ENCODE assay signal across 8 cellular contexts in the genomic region with DNA sequence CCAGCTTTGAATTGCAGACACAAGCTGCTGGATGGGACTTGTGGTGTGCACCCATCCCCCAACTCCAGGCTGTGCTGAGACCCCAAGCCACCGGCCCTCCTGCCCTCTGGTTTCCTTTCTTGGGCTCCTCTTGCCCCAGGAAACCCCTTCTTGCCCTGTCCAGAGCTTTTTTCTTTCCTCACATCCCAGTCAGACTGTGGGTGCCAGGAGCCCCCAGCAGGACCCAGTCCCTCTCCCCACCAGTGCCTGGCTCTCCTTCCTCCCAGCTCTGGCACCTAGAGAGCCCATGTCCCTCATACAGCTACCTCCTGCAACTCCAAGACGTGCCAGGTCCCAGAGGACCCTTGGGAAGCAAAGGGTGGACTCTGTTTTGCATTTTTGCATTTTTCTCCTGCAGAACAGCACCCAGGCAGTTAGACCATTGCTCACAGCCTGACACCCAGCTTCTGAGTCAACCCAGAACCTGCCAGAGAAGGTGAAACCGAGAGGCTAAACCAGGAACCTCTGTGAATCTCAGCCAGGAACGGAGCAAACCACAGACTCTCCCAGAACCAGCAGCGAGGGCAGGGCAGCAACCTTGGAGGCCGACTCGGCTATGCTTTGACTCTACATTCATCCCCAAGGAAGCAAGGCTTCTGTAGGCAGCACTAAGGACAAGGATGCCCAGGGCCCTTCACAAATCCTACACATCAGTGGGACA.
DNase-seq lines count a peak whose midpoint lies in the region; ATAC-seq and TF ChIP-seq lines count a peak whose summit lies in the region.

No MANE protein-coding gene starts in this region.

- intact Hi-C loops in activated CD4-positive, alpha-beta T cell treated with anti-CD3 and anti-CD28 coated beads, Interleukin-2, amount 10 ng/mL, durations not matched to agents 24 days and 14 days (cut with micrococcal nuclease) = loop anchor here (2.0 to 5.0 kb wide), 2 partner anchors 28 to 44 kb away; no protein-coding TSS in a partner anchor

- peaks cover 17% of the 10 kb centered on the region for H3K27me3 Mint-ChIP-seq in activated CD4-positive, alpha-beta T cell treated with anti-CD3 and anti-CD28 coated beads, Interleukin-2, amount 10 ng/mL, durations not matched to agents 24 days and 14 days
- H3K27me3 Mint-ChIP-seq in mesothelial cell of epicardium (ENCODE audit: low read depth) = no peaks in the 10 kb centered on the region

- peak overlapping the region; percentile 71 for H3K27ac Mint-ChIP-seq in activated CD4-positive, alpha-beta T cell treated with anti-CD3 and anti-CD28 coated beads, Interleukin-2, amount 10 ng/mL, durations not matched to agents 24 days and 14 days
- no peak overlapping the region for H3K27ac Mint-ChIP-seq in mesothelial cell of epicardium

- H3K9me3 Mint-ChIP-seq in activated CD4-positive, alpha-beta T cell treated with anti-CD3 and anti-CD28 coated beads, Interleukin-2, amount 10 ng/mL, durations not matched to agents 24 days and 14 days = no peaks in the 10 kb centered on the region
- no peaks in the 10 kb centered on the region for H3K9me3 Mint-ChIP-seq in mesothelial cell of epicardium

- peaks cover 31% of the 10 kb centered on the region for H3K4me1 ChIP-seq in adipocyte (ENCODE audit: control insufficient read depth, insufficient read depth, low read length)

- peak overlapping the region; percentile 30 for H3K9ac ChIP-seq in adipocyte (ENCODE audit: low read length)

- no peaks in the 10 kb centered on the region for H3K27me3 ChIP-seq in adipocyte (replicated peaks; ENCODE audit: control insufficient read depth, insufficient read depth, low read length)

- DNase-seq in activated CD4-positive, alpha-beta T cell treated with anti-CD3 and anti-CD28 coated beads, Interleukin-2, amount 10 ng/mL, durations not matched to agents 24 days and 14 days = peak; percentile 79
- no peak for DNase-seq in activated CD4-positive, alpha-beta T cell treated with anti-CD3 and anti-CD28 coated beads for 1 hour
- DNase-seq in adipocyte (ENCODE audit: low read depth) = no peak
- peak; percentile 7 to 32 for DNase-seq in stimulated activated CD8-positive, alpha-beta memory T cell treated with anti-CD3 and anti-CD28 coated beads, Interleukin-2, amount 100 ng/mL, for 48 hours (ENCODE audit: low read depth in 2 of 2)
- no peak for DNase-seq in HT-29 (ENCODE audit: low spot score)
- DNase-seq in NCI-H510A (lab: John Stamatoyannopoulos, UW) = no peak
- DNase-seq in mesothelial cell of epicardium (ENCODE audit: low spot score in 2 of 2, unreplicated experiment in 2 of 2) = no peak

- no peaks in the 10 kb centered on the region for H3K36me3 Mint-ChIP-seq in activated CD4-positive, alpha-beta T cell treated with anti-CD3 and anti-CD28 coated beads, Interleukin-2, amount 10 ng/mL, durations not matched to agents 24 days and 14 days (ENCODE audit: low read depth)
- no peaks in the 10 kb centered on the region for H3K36me3 Mint-ChIP-seq in mesothelial cell of epicardium

- peak overlapping the region; percentile 57 for H3K4me3 Mint-ChIP-seq in activated CD4-positive, alpha-beta T cell treated with anti-CD3 and anti-CD28 coated beads, Interleukin-2, amount 10 ng/mL, durations not matched to agents 24 days and 14 days
- no peak overlapping the region for H3K4me3 Mint-ChIP-seq in mesothelial cell of epicardium

- no peaks in the 10 kb centered on the region for H3K36me3 ChIP-seq in adipocyte (ENCODE audit: control insufficient read depth, insufficient read depth, low read length, severe bottlenecking)

- H3K4me1 Mint-ChIP-seq in activated CD4-positive, alpha-beta T cell treated with anti-CD3 and anti-CD28 coated beads, Interleukin-2, amount 10 ng/mL, durations not matched to agents 24 days and 14 days = peaks cover 21% of the 10 kb centered on the region
- peaks cover 24% of the 10 kb centered on the region for H3K4me1 Mint-ChIP-seq in mesothelial cell of epicardium

- H3K9me3 ChIP-seq in adipocyte (ENCODE audit: control insufficient read depth, low read length) = no peaks in the 10 kb centered on the region

- no peak overlapping the region for H3K4me3 ChIP-seq in adipocyte (ENCODE audit: low read length)

- peak; percentile 83 for ATAC-seq in HG03039 (IDR thresholded peaks at IDR 0.05; ENCODE audit: unreplicated experiment)

- no peak for TF ChIP-seq CTCF in mesothelial cell of epicardium (IDR thresholded peaks at IDR 0.05; ENCODE audit: unreplicated experiment)

Comparison
In these comparisons a context has a peak if more than half of its experiments do, and no peak if none do; other contexts are left out.
1. DNase-seq: peak in activated CD4-positive, alpha-beta T cell treated with anti-CD3 and anti-CD28 coated beads, Interleukin-2, amount 10 ng/mL, durations not matched to agents 24 days and 14 days (single experiment) and stimulated activated CD8-positive, alpha-beta memory T cell treated with anti-CD3 and anti-CD28 coated beads, Interleukin-2, amount 100 ng/mL, for 48 hours (2 of 2); none in activated CD4-positive, alpha-beta T cell treated with anti-CD3 and anti-CD28 coated beads for 1 hour (single experiment), adipocyte (single experiment), HT-29 (single experiment), NCI-H510A (single experiment) and mesothelial cell of epicardium (0 of 2).